1 cellular context compared by ENCODE assay signal in genomic region chr13:30303269-30303668, GRCh38.
TF ChIP-seq lines count a peak whose summit lies in the region.

No MANE protein-coding gene starts in this region.

TF ChIP-seq in GM12878, 131 proteins besides CTCF, POLR2A, EP300 and RAD21 (continued from another document):
- TF ChIP-seq, protein P1, sequence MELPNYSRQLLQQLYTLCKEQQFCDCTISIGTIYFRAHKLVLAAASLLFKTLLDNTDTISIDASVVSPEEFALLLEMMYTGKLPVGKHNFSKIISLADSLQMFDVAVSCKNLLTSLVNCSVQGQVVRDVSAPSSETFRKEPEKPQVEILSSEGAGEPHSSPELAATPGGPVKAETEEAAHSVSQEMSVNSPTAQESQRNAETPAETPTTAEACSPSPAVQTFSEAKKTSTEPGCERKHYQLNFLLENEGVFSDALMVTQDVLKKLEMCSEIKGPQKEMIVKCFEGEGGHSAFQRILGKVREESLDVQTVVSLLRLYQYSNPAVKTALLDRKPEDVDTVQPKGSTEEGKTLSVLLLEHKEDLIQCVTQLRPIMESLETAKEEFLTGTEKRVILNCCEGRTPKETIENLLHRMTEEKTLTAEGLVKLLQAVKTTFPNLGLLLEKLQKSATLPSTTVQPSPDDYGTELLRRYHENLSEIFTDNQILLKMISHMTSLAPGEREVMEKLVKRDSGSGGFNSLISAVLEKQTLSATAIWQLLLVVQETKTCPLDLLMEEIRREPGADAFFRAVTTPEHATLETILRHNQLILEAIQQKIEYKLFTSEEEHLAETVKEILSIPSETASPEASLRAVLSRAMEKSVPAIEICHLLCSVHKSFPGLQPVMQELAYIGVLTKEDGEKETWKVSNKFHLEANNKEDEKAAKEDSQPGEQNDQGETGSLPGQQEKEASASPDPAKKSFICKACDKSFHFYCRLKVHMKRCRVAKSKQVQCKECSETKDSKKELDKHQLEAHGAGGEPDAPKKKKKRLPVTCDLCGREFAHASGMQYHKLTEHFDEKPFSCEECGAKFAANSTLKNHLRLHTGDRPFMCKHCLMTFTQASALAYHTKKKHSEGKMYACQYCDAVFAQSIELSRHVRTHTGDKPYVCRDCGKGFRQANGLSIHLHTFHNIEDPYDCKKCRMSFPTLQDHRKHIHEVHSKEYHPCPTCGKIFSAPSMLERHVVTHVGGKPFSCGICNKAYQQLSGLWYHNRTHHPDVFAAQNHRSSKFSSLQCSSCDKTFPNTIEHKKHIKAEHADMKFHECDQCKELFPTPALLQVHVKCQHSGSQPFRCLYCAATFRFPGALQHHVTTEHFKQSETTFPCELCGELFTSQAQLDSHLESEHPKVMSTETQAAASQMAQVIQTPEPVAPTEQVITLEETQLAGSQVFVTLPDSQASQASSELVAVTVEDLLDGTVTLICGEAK (IDR thresholded peaks at IDR 0.05; ENCODE audit: borderline replicate concordance), result no peak
- TF ChIP-seq IRF4 (IDR thresholded peaks at IDR 0.05; ENCODE audit: low read depth, low read length), result no peak
- no peak for TF ChIP-seq MEF2A (IDR thresholded peaks at IDR 0.05; ENCODE audit: insufficient read depth, low read depth, low read length)
- TF ChIP-seq ZBTB11 (CRISPR knock-in tag; IDR thresholded peaks at IDR 0.05), result no peak
- TF ChIP-seq MXI1 (IDR thresholded peaks at IDR 0.05; ENCODE audit: low read depth, low read length), result no peak
- no peak for TF ChIP-seq GATAD2B (conservative IDR thresholded peaks at IDR 0.05; ENCODE audit: low read depth)
- TF ChIP-seq MTA3 (IDR thresholded peaks at IDR 0.05; ENCODE audit: borderline replicate concordance, low read length), result no peak
- no peak for TF ChIP-seq JUND (IDR thresholded peaks at IDR 0.05; ENCODE audit: low read depth, low read length)
- no peak for TF ChIP-seq RELA (IDR thresholded peaks at IDR 0.05; ENCODE audit: borderline replicate concordance, partially characterized antibody)
- no peak for TF ChIP-seq ZBTB33 (IDR thresholded peaks at IDR 0.05)
- TF ChIP-seq, protein P2, sequence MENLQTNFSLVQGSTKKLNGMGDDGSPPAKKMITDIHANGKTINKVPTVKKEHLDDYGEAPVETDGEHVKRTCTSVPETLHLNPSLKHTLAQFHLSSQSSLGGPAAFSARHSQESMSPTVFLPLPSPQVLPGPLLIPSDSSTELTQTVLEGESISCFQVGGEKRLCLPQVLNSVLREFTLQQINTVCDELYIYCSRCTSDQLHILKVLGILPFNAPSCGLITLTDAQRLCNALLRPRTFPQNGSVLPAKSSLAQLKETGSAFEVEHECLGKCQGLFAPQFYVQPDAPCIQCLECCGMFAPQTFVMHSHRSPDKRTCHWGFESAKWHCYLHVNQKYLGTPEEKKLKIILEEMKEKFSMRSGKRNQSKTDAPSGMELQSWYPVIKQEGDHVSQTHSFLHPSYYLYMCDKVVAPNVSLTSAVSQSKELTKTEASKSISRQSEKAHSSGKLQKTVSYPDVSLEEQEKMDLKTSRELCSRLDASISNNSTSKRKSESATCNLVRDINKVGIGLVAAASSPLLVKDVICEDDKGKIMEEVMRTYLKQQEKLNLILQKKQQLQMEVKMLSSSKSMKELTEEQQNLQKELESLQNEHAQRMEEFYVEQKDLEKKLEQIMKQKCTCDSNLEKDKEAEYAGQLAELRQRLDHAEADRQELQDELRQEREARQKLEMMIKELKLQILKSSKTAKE (IDR thresholded peaks at IDR 0.05; ENCODE audit: low read depth, poor library complexity, severe bottlenecking), result no peak
- TF ChIP-seq IKZF2 (IDR thresholded peaks at IDR 0.05), result no peak
- TF ChIP-seq CHD2 (IDR thresholded peaks at IDR 0.05; ENCODE audit: borderline replicate concordance, low read depth, low read length), result no peak
- no peak for TF ChIP-seq MEF2B (IDR thresholded peaks at IDR 0.05; ENCODE audit: partially characterized antibody, poor library complexity, severe bottlenecking)
- no peak for TF ChIP-seq ZNF24 (IDR thresholded peaks at IDR 0.05)
